Comparison of ENCODE assay signal across 8 cellular contexts in genomic region chr12:116533343-116534248, GRCh38. TPM values are rescaled to one million over a fixed set of nuclear protein-coding genes. Genes with fewer than 3 reads are reported as not detected.
A peak's percentile ranks its signal among the peaks of the same experiment; 100 is the strongest.
DNase-seq lines count a peak whose midpoint lies in the region; ATAC-seq, FAIRE-seq and TF ChIP-seq lines count a peak whose summit lies in the region.

No MANE protein-coding gene starts in this region.

- peaks cover 5% of the 10 kb centered on the region for H3K36me3 ChIP-seq in NT2/D1 (ENCODE audit: insufficient read depth, insufficient read length, low read length)
- H3K36me3 ChIP-seq in endothelial cell of umbilical vein (ENCODE audit: control insufficient read depth in 2 of 2, extremely low read depth in 1 of 2, insufficient read depth in 2 of 2, low read length in 2 of 2), result no peaks in the 10 kb centered on the region

- H3K27ac ChIP-seq in endothelial cell of umbilical vein (ENCODE audit: insufficient read depth, low read depth, low read length), result no peak overlapping the region

- H3K27me3 ChIP-seq in NT2/D1 (ENCODE audit: insufficient read depth, insufficient read length) (no peaks in the 10 kb centered on the region), endothelial cell of umbilical vein (ENCODE audit: control insufficient read depth in 2 of 2, insufficient read depth in 2 of 2, low read length in 2 of 2) (no peaks in the 10 kb centered on the region)

- TF ChIP-seq CTCF in endothelial cell of umbilical vein (IDR thresholded peaks at IDR 0.05; ENCODE audit: extremely low read depth in 1 of 2, insufficient read depth in 1 of 2, low read depth in 1 of 2, low read length in 2 of 2), result no peak

- no peaks in the 10 kb centered on the region for H3K9me1 ChIP-seq in endothelial cell of umbilical vein (replicated peaks; ENCODE audit: control insufficient read depth, extremely low read depth, insufficient read depth, low read length)

- no TSS peak for BruUV-seq in endothelial cell of umbilical vein (replicated peaks; lab: Mats Ljungman, UMichigan)

- H3K9me3 ChIP-seq in NT2/D1 (ENCODE audit: insufficient read depth, low read length) (no peaks in the 10 kb centered on the region), endothelial cell of umbilical vein (replicated peaks; ENCODE audit: control insufficient read depth, insufficient read depth, low read length) (no peaks in the 10 kb centered on the region)

- peaks cover 12% of the 10 kb centered on the region for H3K4me1 ChIP-seq in NT2/D1 (ENCODE audit: insufficient read depth, insufficient read length)
- H3K4me1 ChIP-seq in endothelial cell of umbilical vein (ENCODE audit: control insufficient read depth, extremely low read depth, insufficient read depth, low read length), result peaks cover 5% of the 10 kb centered on the region

- H3K4me2 ChIP-seq in endothelial cell of umbilical vein (ENCODE audit: insufficient read depth, low read length), result peak overlapping the region; percentile 83

- H3K4me3 ChIP-seq in NT2/D1 (ENCODE audit: insufficient read length, low read depth) (peak overlapping the region; percentile 75), endothelial cell of umbilical vein (replicated peaks in 1 of 3; ENCODE audit: insufficient read depth in 1 of 3, low read depth in 1 of 3, low read length in 3 of 3) (peak overlapping the region; percentile 51 to 59 (median 55))

- TF ChIP-seq POLR2A in endothelial cell of umbilical vein (IDR thresholded peaks at IDR 0.05; ENCODE audit: low read depth, low read length), result no peak

- dilution Hi-C loops in endothelial cell of umbilical vein (cut with MboI; ENCODE audit: extremely low pct_ligation_motif_present, low sequenced_read_pairs), result no loop called here

- H4K20me1 ChIP-seq in endothelial cell of umbilical vein (replicated peaks; ENCODE audit: control insufficient read depth, extremely low read depth, insufficient read depth, low read length), result no peaks in the 10 kb centered on the region

- H3K9ac ChIP-seq in NT2/D1 (ENCODE audit: insufficient read length, low read depth) (peak overlapping the region; percentile 88), endothelial cell of umbilical vein (replicated peaks; ENCODE audit: extremely low read depth, insufficient read depth, low read length) (peak overlapping the region; percentile 15)

- peak; percentile 80 for DNase-seq in NT2/D1 (ENCODE audit: low read depth, low spot score)
- DNase-seq in activated CD8-positive, alpha-beta memory T cell treated with anti-CD3 and anti-CD28 coated beads, Interleukin-2, amount 50 U/mL, for 4 hours, result peak; percentile 81
- DNase-seq in endothelial cell of umbilical vein (ENCODE audit: low read depth, low spot score), result peak; percentile 77
- DNase-seq in midbrain (lab: John Stamatoyannopoulos, UW), result peak; percentile 64
- DNase-seq in stimulated activated CD8-positive, alpha-beta memory T cell treated with anti-CD3 and anti-CD28 coated beads, Interleukin-15, amount 100 ng/mL, for 48 hours (ENCODE audit: low read depth in 2 of 2), result peak; percentile 61 to 62

- H2AFZ ChIP-seq in endothelial cell of umbilical vein (ENCODE audit: low read depth, low read length), result peak overlapping the region; percentile 71

- peak; percentile 71 for FAIRE-seq in A204.1 (lab: Jason Lieb, UNC)
- peak; percentile 59 for FAIRE-seq in endothelial cell of umbilical vein (lab: Jason Lieb, UNC)

- peak; percentile 51 for ATAC-seq in GM19023 (IDR thresholded peaks at IDR 0.05; ENCODE audit: unreplicated experiment)
- peak; percentile 56 for ATAC-seq in HG03521 (IDR thresholded peaks at IDR 0.05; ENCODE audit: unreplicated experiment)

- intact Hi-C loops in endothelial cell of umbilical vein (cut with micrococcal nuclease), result loop anchor here (5.0 kb wide), 1 partner anchor 256 kb away; the partner anchor contains the start of gene MED13L

- no peaks in the 10 kb centered on the region for H3K79me2 ChIP-seq in endothelial cell of umbilical vein (ENCODE audit: control insufficient read depth, insufficient read depth, low read length)

- CTCF ChIA-PET in endothelial cell of umbilical vein (lab: Charles Lee), result interaction anchor here (0.6 to 1.4 kb wide), 8 partner anchors 19 to 408 kb away, joined by 3 to 6 read pairs (median 3); partner anchors contain the start of gene MED13L

- POLR2A ChIA-PET in endothelial cell of umbilical vein (lab: Charles Lee), result interaction anchor here (0.6 kb wide), 1 partner anchor 80 kb away, joined by 3 read pairs; no protein-coding TSS in a partner anchor

TF ChIP-seq in endothelial cell of umbilical vein, 7 proteins besides CTCF, POLR2A, EP300 and RAD21:
- TF ChIP-seq FOS (IDR thresholded peaks at IDR 0.05; ENCODE audit: borderline replicate concordance, insufficient read depth, low read length), result no peak
- no peak for TF ChIP-seq POLR2AphosphoS5 (IDR thresholded peaks at IDR 0.05; ENCODE audit: insufficient read depth, low read depth, low read length)
- TF ChIP-seq MAX (IDR thresholded peaks at IDR 0.05; ENCODE audit: insufficient read depth, insufficient read length), result no peak
- TF ChIP-seq JUN (IDR thresholded peaks at IDR 0.05; ENCODE audit: borderline replicate concordance, insufficient read depth, insufficient read length, low read depth), result no peak
- no peak for TF ChIP-seq MYC (IDR thresholded peaks at IDR 0.05; ENCODE audit: low read depth, low read length)
- TF ChIP-seq EZH2 (IDR thresholded peaks at IDR 0.05; ENCODE audit: borderline replicate concordance, low read depth, low read length, severe bottlenecking), result no peak
- TF ChIP-seq GATA2 (IDR thresholded peaks at IDR 0.05; ENCODE audit: insufficient read depth, insufficient read length, low read depth, low read length), result no peak

RNA-seq across cellular contexts. Expression of gene MAP1LC3B2, which starts 25.6 kb away (rescaled TPM):
- total RNA-seq in endothelial cell of umbilical vein, result 4.1 TPM in 1 of 2 replicates, not detected in the other
- polyA plus RNA-seq in endothelial cell of umbilical vein, result 0.32 and 0.49 TPM in 2 replicates
- 0.82 and 1.1 TPM in 2 replicates for polyA plus RNA-seq in endothelial cell of umbilical vein (2011; cell fraction: cytosol; rRNA removed)
- polyA plus RNA-seq in endothelial cell of umbilical vein (2011; cell fraction: nucleus; rRNA removed), result 0.50 and 1.1 TPM in 2 replicates
- 11.5 and 15.5 TPM in 2 replicates for polyA plus RNA-seq in endothelial cell of umbilical vein (2012)
- polyA minus RNA-seq in endothelial cell of umbilical vein, result 1.2 TPM in 1 of 2 replicates, not detected in the other
- not detected for polyA minus RNA-seq in endothelial cell of umbilical vein (2011; cell fraction: cytosol; rRNA and poly(A)+ RNA removed)
- not detected in 2 replicates for polyA minus RNA-seq in endothelial cell of umbilical vein (2011; cell fraction: nucleus; rRNA and poly(A)+ RNA removed)
